Comparison of ENCODE assay signal across 8 cellular contexts in genomic region chr19:39403331-39404312, GRCh38. TPM values are rescaled to one million over a fixed set of nuclear protein-coding genes. Genes with fewer than 3 reads are reported as not detected.
DNase-seq lines count a peak whose midpoint lies in the region; ATAC-seq and TF ChIP-seq lines count a peak whose summit lies in the region.

No MANE protein-coding gene starts in this region.

- no peak for TF ChIP-seq CTCF in epithelial cell of proximal tubule (conservative IDR thresholded peaks at IDR 0.05; ENCODE audit: low read depth, low read length)

- peaks cover 6 to 7% of the 10 kb centered on the region in 2 donors for H3K4me1 ChIP-seq in muscle layer of duodenum (ENCODE audit: control insufficient read depth in 1 of 2, insufficient read depth in 2 of 2, low read length in 2 of 2)

- H3K9me3 ChIP-seq in muscle layer of duodenum (ENCODE audit: control insufficient read depth in 1 of 2, low read length in 2 of 2): no peaks in the 10 kb centered on the region

- H3K4me3 ChIP-seq in epithelial cell of proximal tubule (ENCODE audit: low read depth, low read length) (peak overlapping the region; percentile 54), muscle layer of duodenum (ENCODE audit: low read depth in 1 of 2, low read length in 2 of 2) (peak overlapping the region; percentile 54 to 64)

- DNase-seq in ELF-1 (ENCODE audit: low read depth, low spot score) (peak; percentile 84), OCI-M1 (lab: John Stamatoyannopoulos, UW) (peak; percentile 94), epithelial cell of proximal tubule (ENCODE audit: low read depth) (peak; percentile 78)
- DNase-seq in activated T-cell treated with anti-CD3 and anti-CD28 coated beads, Interleukin-2, amount 50 U/mL, for 1 hour: peak; percentile 97
- DNase-seq in stimulated activated CD8-positive, alpha-beta memory T cell treated with anti-CD3 and anti-CD28 coated beads, Interleukin-4, amount 100 ng/mL, for 4 hours (ENCODE audit: low read depth in 2 of 2, low spot score in 1 of 2): peak; percentile 89 to 96

- ATAC-seq in HG03135 (IDR thresholded peaks at IDR 0.05; ENCODE audit: unreplicated experiment): peak; percentile 32
- no peak for ATAC-seq in HG03565 (IDR thresholded peaks at IDR 0.05; ENCODE audit: unreplicated experiment)

- peak overlapping the region; percentile 98 for H3K27ac ChIP-seq in muscle layer of duodenum (ENCODE audit: low read length)

- H3K36me3 ChIP-seq in muscle layer of duodenum (ENCODE audit: control insufficient read depth in 1 of 2, insufficient read depth in 2 of 2, low read length in 2 of 2): peaks cover 13 to 29% of the 10 kb centered on the region in 2 donors

- no peaks in the 10 kb centered on the region for H3K27me3 ChIP-seq in muscle layer of duodenum (ENCODE audit: low read depth, low read length)

RNA-seq across cellular contexts. Expression of gene ZFP36, which starts 3.0 kb away (rescaled TPM):
- total RNA-seq in epithelial cell of proximal tubule: 9.7 and 10.0 TPM in 2 replicates

RNA-seq across cellular contexts. Expression of gene PLEKHG2, which starts 8.8 kb away (rescaled TPM):
- 17.7 and 22.3 TPM in 2 replicates for total RNA-seq in epithelial cell of proximal tubule

RNA-seq across cellular contexts. Expression of gene MED29, which starts 12.4 kb away (rescaled TPM):
- 20.9 and 34.9 TPM in 2 replicates for total RNA-seq in epithelial cell of proximal tubule

RNA-seq across cellular contexts. Expression of gene PAF1, which starts 12.7 kb away (rescaled TPM):
- 63.4 and 72.6 TPM in 2 replicates for total RNA-seq in epithelial cell of proximal tubule

RNA-seq across cellular contexts. Expression of gene RPS16, which starts 32.1 kb away (rescaled TPM):
- total RNA-seq in epithelial cell of proximal tubule: 2,362 and 2,974 TPM in 2 replicates
